23 cellular contexts compared by ENCODE assay signal in the genomic region with DNA sequence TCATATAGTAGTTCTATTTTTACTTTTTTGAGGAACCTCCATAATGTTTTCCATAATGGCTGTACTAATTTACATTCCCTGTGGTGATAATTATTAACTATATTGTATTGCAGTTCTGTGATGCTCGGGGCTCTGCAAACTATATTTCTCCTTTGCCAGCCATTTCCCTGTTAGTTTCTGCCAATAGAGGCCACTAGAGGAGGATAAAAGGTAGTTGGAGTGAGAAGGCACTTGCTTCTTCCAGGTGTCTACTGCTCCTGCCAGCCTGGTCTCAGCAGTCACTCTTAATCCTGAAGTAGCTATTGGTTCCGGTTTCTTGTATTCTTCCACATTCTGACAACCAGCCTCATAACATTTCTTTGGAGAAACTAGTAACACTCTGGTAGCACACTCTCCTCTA.
DNase-seq lines count a peak whose midpoint lies in the region; ATAC-seq, FAIRE-seq and TF ChIP-seq lines count a peak whose summit lies in the region.
"Had no signal": no experiment of that assay in that cellular context is flagged by ENCODE, and none has a peak within 500 bp of the region (broad histone marks: within the 10 kb centered on the region; RNA-seq: fewer than 3 reads in every experiment).

No MANE protein-coding gene starts in this region.

- H3K4me2 ChIP-seq in mesendoderm (ENCODE audit: low read length): no peak overlapping the region

- H3K4me3 Mint-ChIP-seq in activated CD4-positive, alpha-beta memory T cell treated with anti-CD3 and anti-CD28 coated beads, Interleukin-2, amount 10 ng/mL, durations not matched to agents 7 days and 5 days: no peak overlapping the region
- H3K4me3 Mint-ChIP-seq: activated B cell treated with CpG ODN at 0.5 μM for 24 hours; activated CD8-positive, alpha-beta T cell treated with anti-CD3 and anti-CD28 coated beads for 36 hours; activated naive CD4-positive, alpha-beta T cell treated with anti-CD3 and anti-CD28 coated beads, Interleukin-2, amount 10 ng/mL, durations not matched to agents 7 days and 5 days; activated T-cell treated with anti-CD3 and anti-CD28 coated beads, Interleukin-2, amount 50 U/mL, for 24 hours; nephron progenitor cell had no signal

- no peaks in the 10 kb centered on the region for H3K27me3 Mint-ChIP-seq in activated CD4-positive, alpha-beta memory T cell treated with anti-CD3 and anti-CD28 coated beads, Interleukin-2, amount 10 ng/mL, durations not matched to agents 7 days and 5 days
- H3K27me3 Mint-ChIP-seq: activated B cell treated with CpG ODN at 0.5 μM for 24 hours; activated CD8-positive, alpha-beta T cell treated with anti-CD3 and anti-CD28 coated beads for 36 hours; activated naive CD4-positive, alpha-beta T cell treated with anti-CD3 and anti-CD28 coated beads, Interleukin-2, amount 10 ng/mL, durations not matched to agents 7 days and 5 days; activated T-cell treated with anti-CD3 and anti-CD28 coated beads, Interleukin-2, amount 50 U/mL, for 24 hours had no signal

- no peak overlapping the region for H3K4ac ChIP-seq in mesendoderm (ENCODE audit: low read depth, low read length)

- no peaks in the 10 kb centered on the region for H3K4me1 ChIP-seq in mesendoderm (ENCODE audit: control insufficient read depth, low read depth, low read length)
- H3K4me1 ChIP-seq: prostate gland had no signal

- H3K36me3 ChIP-seq in bronchial epithelial cell (ENCODE audit: control insufficient read depth, insufficient read depth, low read length): no peaks in the 10 kb centered on the region
- no peaks in the 10 kb centered on the region for H3K36me3 ChIP-seq in mesendoderm (ENCODE audit: control insufficient read depth, insufficient read depth, low read length)
- H3K36me3 ChIP-seq: prostate gland had no signal

- ATAC-seq in GM18519 (IDR thresholded peaks at IDR 0.05; ENCODE audit: low FRiP score, unreplicated experiment) (no peak), HG03097 (IDR thresholded peaks at IDR 0.05; ENCODE audit: low FRiP score, unreplicated experiment) (no peak)
- ATAC-seq: activated CD8-positive, alpha-beta T cell treated with anti-CD3 and anti-CD28 coated beads for 36 hours had no signal

- peak; percentile 53 for TF ChIP-seq CTCF in bronchial epithelial cell (IDR thresholded peaks at IDR 0.05; ENCODE audit: insufficient read depth, low read length, severe bottlenecking)

- peak; percentile 34 for DNase-seq in NCI-H2107 treated with DMSO at 0.1 percent for 48 hours (lab: John Stamatoyannopoulos, UW; ENCODE audit: unreplicated experiment)
- DNase-seq in NCI-H2107 (lab: John Stamatoyannopoulos, UW): no peak
- peak; percentile 91 for DNase-seq in NCI-H146 (lab: John Stamatoyannopoulos, UW)
- peak; percentile 23 for DNase-seq in bronchial epithelial cell (ENCODE audit: low read depth)
- DNase-seq in mesendoderm: peak; percentile 34
- no peak for DNase-seq in activated CD4-positive, alpha-beta memory T cell treated with anti-CD3 and anti-CD28 coated beads, Interleukin-2, amount 10 ng/mL, durations not matched to agents 7 days and 5 days
- DNase-seq: activated B cell treated with CpG ODN at 0.5 μM for 24 hours; activated CD8-positive, alpha-beta T cell treated with anti-CD3 and anti-CD28 coated beads for 36 hours; activated naive CD4-positive, alpha-beta T cell treated with anti-CD3 and anti-CD28 coated beads, Interleukin-2, amount 10 ng/mL, durations not matched to agents 7 days and 5 days; activated T-cell treated with anti-CD3 and anti-CD28 coated beads, Interleukin-2, amount 50 U/mL, for 24 hours; aorta; DMS79; hippocampal formation; IMR-90; midbrain; NCI-H187 treated with DMSO at 0.1 percent for 48 hours; NCI-H510A treated with DMSO at 0.1 percent for 48 hours; nephron progenitor cell; SHP77 treated with DMSO at 0.1 percent for 48 hours had no signal

- H3K79me1 ChIP-seq in mesendoderm (ENCODE audit: low read length): no peaks in the 10 kb centered on the region

- no peaks in the 10 kb centered on the region for H3K9me3 Mint-ChIP-seq in activated CD4-positive, alpha-beta memory T cell treated with anti-CD3 and anti-CD28 coated beads, Interleukin-2, amount 10 ng/mL, durations not matched to agents 7 days and 5 days
- H3K9me3 Mint-ChIP-seq: activated B cell treated with CpG ODN at 0.5 μM for 24 hours; activated T-cell treated with anti-CD3 and anti-CD28 coated beads, Interleukin-2, amount 50 U/mL, for 24 hours; nephron progenitor cell had no signal

- no peak overlapping the region for H2BK15ac ChIP-seq in mesendoderm (replicated peaks; ENCODE audit: low read depth)

- H3K18ac ChIP-seq in mesendoderm (ENCODE audit: low read length): no peak overlapping the region

- H3K36me3 Mint-ChIP-seq in activated CD4-positive, alpha-beta memory T cell treated with anti-CD3 and anti-CD28 coated beads, Interleukin-2, amount 10 ng/mL, durations not matched to agents 7 days and 5 days (ENCODE audit: low read depth): no peaks in the 10 kb centered on the region
- H3K36me3 Mint-ChIP-seq: activated naive CD4-positive, alpha-beta T cell treated with anti-CD3 and anti-CD28 coated beads, Interleukin-2, amount 10 ng/mL, durations not matched to agents 7 days and 5 days had no signal

- H3K9ac ChIP-seq in mesendoderm (ENCODE audit: low read length): no peak overlapping the region

- no peak overlapping the region for H2BK120ac ChIP-seq in mesendoderm (ENCODE audit: low read depth, low read length)

- H3K27me3 ChIP-seq in bronchial epithelial cell (ENCODE audit: control insufficient read depth, insufficient read depth, low read length) (no peaks in the 10 kb centered on the region), mesendoderm (ENCODE audit: insufficient read depth, low read length, poor library complexity) (no peaks in the 10 kb centered on the region)

- H2AK5ac ChIP-seq in mesendoderm (ENCODE audit: low read length): no peak overlapping the region

- no peak overlapping the region for H2BK5ac ChIP-seq in mesendoderm (ENCODE audit: low read length)

- no peak for FAIRE-seq in bronchial epithelial cell (lab: Jason Lieb, UNC)
- FAIRE-seq: colon had no signal

- WGBS in mesendoderm (ENCODE audit: extremely low coverage, insufficient coverage, low lambda C conversion rate): no CpG with 5 or more reads among the region's 2 CpGs

- no peak overlapping the region for H3K56ac ChIP-seq in mesendoderm (ENCODE audit: low read length)

- H3K4me1 Mint-ChIP-seq in activated CD4-positive, alpha-beta memory T cell treated with anti-CD3 and anti-CD28 coated beads, Interleukin-2, amount 10 ng/mL, durations not matched to agents 7 days and 5 days: no peaks in the 10 kb centered on the region
- H3K4me1 Mint-ChIP-seq: activated B cell treated with CpG ODN at 0.5 μM for 24 hours; activated naive CD4-positive, alpha-beta T cell treated with anti-CD3 and anti-CD28 coated beads, Interleukin-2, amount 10 ng/mL, durations not matched to agents 7 days and 5 days; nephron progenitor cell had no signal

- H3K23ac ChIP-seq in mesendoderm (ENCODE audit: low read length): no peak overlapping the region

- no peak overlapping the region for H3K27ac Mint-ChIP-seq in activated CD4-positive, alpha-beta memory T cell treated with anti-CD3 and anti-CD28 coated beads, Interleukin-2, amount 10 ng/mL, durations not matched to agents 7 days and 5 days
- H3K27ac Mint-ChIP-seq: activated B cell treated with CpG ODN at 0.5 μM for 24 hours; activated CD8-positive, alpha-beta T cell treated with anti-CD3 and anti-CD28 coated beads for 36 hours; activated T-cell treated with anti-CD3 and anti-CD28 coated beads, Interleukin-2, amount 50 U/mL, for 24 hours; nephron progenitor cell had no signal

- no peaks in the 10 kb centered on the region for H3K79me2 ChIP-seq in mesendoderm (ENCODE audit: control insufficient read depth, insufficient read depth, low read length)

- H4K8ac ChIP-seq in mesendoderm (ENCODE audit: low read depth, low read length): no peak overlapping the region

- CTCF ChIA-PET in activated CD4-positive, alpha-beta memory T cell treated with anti-CD3 and anti-CD28 coated beads, Interleukin-2, amount 10 ng/mL, durations not matched to agents 7 days and 5 days (lab: Charles Lee): no interaction called here

- POLR2A ChIA-PET in activated CD4-positive, alpha-beta memory T cell treated with anti-CD3 and anti-CD28 coated beads, Interleukin-2, amount 10 ng/mL, durations not matched to agents 7 days and 5 days (lab: Charles Lee): no interaction called here

- H3K4me3 ChIP-seq in bronchial epithelial cell (ENCODE audit: low read depth, low read length): no peak overlapping the region
- no peak overlapping the region for H3K4me3 ChIP-seq in mesendoderm (ENCODE audit: low read length)
- H3K4me3 ChIP-seq: prostate gland had no signal

- no peak overlapping the region for H4K5ac ChIP-seq in mesendoderm (ENCODE audit: low read length)

- H3K27ac ChIP-seq in mesendoderm (ENCODE audit: low read depth, low read length): no peak overlapping the region
- H3K27ac ChIP-seq: prostate gland had no signal

Comparison
In these comparisons a context has a peak if more than half of its experiments do, and no peak if none do; other contexts are left out.
1. DNase-seq: peak in NCI-H2107 treated with DMSO at 0.1 percent for 48 hours (single experiment), NCI-H146 (single experiment), bronchial epithelial cell (single experiment) and mesendoderm (single experiment); none in NCI-H2107 (single experiment) and activated CD4-positive, alpha-beta memory T cell treated with anti-CD3 and anti-CD28 coated beads, Interleukin-2, amount 10 ng/mL, durations not matched to agents 7 days and 5 days (single experiment).